In genomic region chr6:149746147-149746946, GRCh38 we compare ENCODE assay signal across 8 cellular contexts. TPM values are rescaled to one million over a fixed set of nuclear protein-coding genes. Genes with fewer than 3 reads are reported as not detected.
A peak's percentile ranks its signal among the peaks of the same experiment; 100 is the strongest.
DNase-seq lines count a peak whose midpoint lies in the region; ATAC-seq, FAIRE-seq and TF ChIP-seq lines count a peak whose summit lies in the region.

Gene NUP43, minus strand, starts transcription at chr6:149746529. Its CDS starts 34 bp downstream, at chr6:149746495.

- FAIRE-seq in pancreas (lab: Jason Lieb, UNC) = no peak

- peaks cover 0 to 12% of the 10 kb centered on the region in 2 donors for H3K36me3 Mint-ChIP-seq in activated naive CD4-positive, alpha-beta T cell treated with anti-CD3 and anti-CD28 coated beads, Interleukin-2, amount 50 U/mL, for 72 hours

- peak within 1 kb of the TSS; percentile 96 to 97 for H3K27ac Mint-ChIP-seq in activated naive CD4-positive, alpha-beta T cell treated with anti-CD3 and anti-CD28 coated beads, Interleukin-2, amount 50 U/mL, for 72 hours

- ATAC-seq in SK-N-SH treated with all-trans-retinoic acid at 6 μM for 48 hours (peak; percentile 74), pancreas (peak; percentile 66 to 84 (median 80))
- ATAC-seq in activated naive CD4-positive, alpha-beta T cell treated with anti-CD3 and anti-CD28 coated beads, Interleukin-2, amount 50 U/mL, for 72 hours = peak; percentile 68 to 71

- no peaks in the 10 kb centered on the region for H3K9me3 Mint-ChIP-seq in activated naive CD4-positive, alpha-beta T cell treated with anti-CD3 and anti-CD28 coated beads, Interleukin-2, amount 50 U/mL, for 72 hours

- intact Hi-C loops in head of caudate nucleus (cut with DNase I) = no loop called here
- intact Hi-C loops in pancreas (cut with DNase I) = no loop called here
- intact Hi-C loops in tibial artery (cut with DNase I; ENCODE audit: low total_unique reads) = no loop called here

- H3K4me3 ChIP-seq in GM08714 (ENCODE audit: low read length) (peak within 1 kb of the TSS; percentile 70), HFF-Myc (replicated peaks; ENCODE audit: low read depth, low read length) (peak within 1 kb of the TSS; percentile 90), NB4 (ENCODE audit: low read depth, low read length) (peak within 1 kb of the TSS; percentile 99), pancreas (peak within 1 kb of the TSS; percentile 45 to 81 (median 74)), tibial artery (peak within 1 kb of the TSS; percentile 70 to 73)

- TF ChIP-seq CTCF in HFF-Myc (IDR thresholded peaks at IDR 0.05; ENCODE audit: low read depth, low read length, missing control alignments) (peak; percentile 29), NB4 (IDR thresholded peaks at IDR 0.05; ENCODE audit: low read depth, low read length) (no peak), pancreas (IDR thresholded peaks at IDR 0.05) (peak; percentile 41 to 64 (median 52)), tibial artery (IDR thresholded peaks at IDR 0.05) (peak; percentile 61 to 71)

- peaks cover 0 to 11% (median 0%) of the 10 kb centered on the region in 3 donors for H3K36me3 ChIP-seq in pancreas
- peaks cover 15 to 23% (median 21%) of the 10 kb centered on the region in 3 donors for H3K36me3 ChIP-seq in tibial artery

- WGBS in pancreas, 2 donors = 3% methylated on average over 41 of the region's 41 CpGs

- H3K9me3 ChIP-seq in pancreas = no peaks in the 10 kb centered on the region
- H3K9me3 ChIP-seq in tibial artery = no peaks in the 10 kb centered on the region

- DNase-seq in HFF-Myc (ENCODE audit: extremely low read depth, low read depth) (peak; percentile 95), NB4 (ENCODE audit: low read depth) (peak; percentile 98), head of caudate nucleus (peak; percentile 89 to 97 (median 93)), pancreas (peak; percentile 88 to 96 (median 91)), tibial artery (peak; percentile 94 to 96)
- DNase-seq in activated naive CD4-positive, alpha-beta T cell treated with anti-CD3 and anti-CD28 coated beads, Interleukin-2, amount 50 U/mL, for 72 hours (ENCODE audit: low spot score in 2 of 2) = peak; percentile 90 to 91

- H3K4me1 ChIP-seq in pancreas (peaks cover 3 to 16% (median 4%) of the 10 kb centered on the region in 3 donors), tibial artery (peaks cover 0 to 31% (median 14%) of the 10 kb centered on the region in 4 donors)

- peak; percentile 72 for TF ChIP-seq POLR2A in NB4 (IDR thresholded peaks at IDR 0.05; ENCODE audit: extremely low read depth, insufficient read length)

- H3K27ac ChIP-seq in pancreas = peak within 1 kb of the TSS; percentile 41 to 80 (median 70)
- peak within 1 kb of the TSS; percentile 79 to 82 for H3K27ac ChIP-seq in tibial artery

- H3K27me3 ChIP-seq in pancreas (no peaks in the 10 kb centered on the region), tibial artery (no peaks in the 10 kb centered on the region)

TF ChIP-seq in SK-N-SH treated with all-trans-retinoic acid at 6 μM for 48 hours, 23 proteins besides CTCF, POLR2A, EP300 and RAD21:
- TF ChIP-seq ZFP3 (CRISPR knock-in tag; IDR thresholded peaks at IDR 0.05) (peak; percentile 63; the same call in 1 of the 2 replicates), BACH2 (CRISPR knock-in tag; IDR thresholded peaks at IDR 0.05; ENCODE audit: borderline replicate concordance) (no peak), ZNF565 (CRISPR knock-in tag; conservative IDR thresholded peaks at IDR 0.05; ENCODE audit: low read depth) (no peak), TCF4 (CRISPR knock-in tag; IDR thresholded peaks at IDR 0.05; ENCODE audit: borderline replicate concordance) (no peak)

RNA-seq across cellular contexts. Expression of gene NUP43, which starts in this region (rescaled TPM):
- 10 to 100 TPM; 77.1 to 98.5 TPM for total RNA-seq in activated naive CD4-positive, alpha-beta T cell treated with anti-CD3 and anti-CD28 coated beads, Interleukin-2, amount 50 U/mL, for 72 hours
- total RNA-seq in pancreas = 10 to 100 TPM; 13.1 to 21.0 (median 16.6) TPM
- polyA plus RNA-seq in pancreas = 1 to 10 TPM; 7.2 to 7.8 TPM

Comparison
In these comparisons a context has a peak if more than half of its experiments do, and no peak if none do; other contexts are left out.
1. Peak in every context shown above with its lines: DNase-seq, ATAC-seq, H3K4me3 ChIP-seq and H3K27ac ChIP-seq.